Comparison of ENCODE assay signal across 8 cellular contexts in the genomic region with DNA sequence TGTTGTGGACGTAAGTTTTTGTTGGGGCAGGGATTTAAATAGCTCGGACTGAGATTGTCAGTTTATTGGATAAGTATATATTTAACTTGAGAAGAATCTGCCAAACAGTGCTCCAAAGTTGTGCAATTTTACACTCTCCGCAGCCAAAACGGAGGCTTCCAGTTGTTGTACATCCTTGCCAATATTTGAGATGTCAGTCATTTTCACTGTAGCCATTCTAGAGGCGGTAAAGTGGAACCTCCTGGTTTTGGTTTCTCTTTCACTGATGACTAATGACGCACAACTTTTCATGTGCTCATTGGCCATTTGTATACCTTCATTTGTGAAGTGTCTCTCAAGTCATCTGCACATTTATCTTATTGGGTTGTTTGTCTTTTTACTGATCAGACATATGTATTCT. TPM values are rescaled to one million over a fixed set of nuclear protein-coding genes. Genes with fewer than 3 reads are reported as not detected.
A peak's percentile ranks its signal among the peaks of the same experiment; 100 is the strongest.
DNase-seq lines count a peak whose midpoint lies in the region; ATAC-seq and TF ChIP-seq lines count a peak whose summit lies in the region.
"Not testable (repeated sequence)": the region's sequence is repeated elsewhere in the genome, so short reads cannot be mapped to it uniquely, and the experiment has no call there.

No MANE protein-coding gene starts in this region.

- ATAC-seq in GM19468 (IDR thresholded peaks at IDR 0.05; ENCODE audit: extremely low read depth, unreplicated experiment) (peak; percentile 57), HG03095 (IDR thresholded peaks at IDR 0.05; ENCODE audit: unreplicated experiment) (peak; percentile 48), left colon (peak; percentile 51)
- ATAC-seq in activated CD4-positive, alpha-beta T cell treated with anti-CD3 and anti-CD28 coated beads for 36 hours, result peak; percentile 70
- ATAC-seq in stimulated activated naive CD8-positive, alpha-beta T cell treated with anti-CD3 and anti-CD28 coated beads, Interleukin-15, amount 100 ng/mL, for 72 hours, result peak; percentile 66

- not testable (repeated sequence) for H3K4me1 ChIP-seq in colonic mucosa

- CTCF ChIA-PET in activated CD4-positive, alpha-beta T cell treated with anti-CD3 and anti-CD28 coated beads for 36 hours (lab: Charles Lee), result not testable (repeated sequence)

- H3K27me3 Mint-ChIP-seq in activated CD4-positive, alpha-beta T cell treated with anti-CD3 and anti-CD28 coated beads for 36 hours; stimulated activated naive CD8-positive, alpha-beta T cell treated with anti-CD3 and anti-CD28 coated beads, Interleukin-15, amount 100 ng/mL, for 72 hours: not testable (repeated sequence)

- H3K4me3 ChIP-seq in NB4 (ENCODE audit: low read depth, low read length); colonic mucosa: not testable (repeated sequence)

- peaks cover 18% of the 10 kb centered on the region for H3K4me1 Mint-ChIP-seq in activated CD4-positive, alpha-beta T cell treated with anti-CD3 and anti-CD28 coated beads for 36 hours
- peaks cover 17% of the 10 kb centered on the region for H3K4me1 Mint-ChIP-seq in stimulated activated naive CD8-positive, alpha-beta T cell treated with anti-CD3 and anti-CD28 coated beads, Interleukin-15, amount 100 ng/mL, for 72 hours

- H3K36me3 Mint-ChIP-seq in activated CD4-positive, alpha-beta T cell treated with anti-CD3 and anti-CD28 coated beads for 36 hours (ENCODE audit: low read depth), result not testable (repeated sequence)

- H3K9me3 Mint-ChIP-seq in activated CD4-positive, alpha-beta T cell treated with anti-CD3 and anti-CD28 coated beads for 36 hours (ENCODE audit: low read depth); stimulated activated naive CD8-positive, alpha-beta T cell treated with anti-CD3 and anti-CD28 coated beads, Interleukin-15, amount 100 ng/mL, for 72 hours: not testable (repeated sequence)

- TF ChIP-seq CTCF in NB4 (IDR thresholded peaks at IDR 0.05; ENCODE audit: low read depth, low read length); colonic mucosa (IDR thresholded peaks at IDR 0.05): not testable (repeated sequence)

- POLR2A ChIA-PET in activated CD4-positive, alpha-beta T cell treated with anti-CD3 and anti-CD28 coated beads for 36 hours (lab: Charles Lee), result not testable (repeated sequence)

- peak; percentile 45 for DNase-seq in ELR (ENCODE audit: low read depth)
- peak; percentile 28 for DNase-seq in NB4 (ENCODE audit: low read depth)
- not testable (repeated sequence) for DNase-seq in activated CD4-positive, alpha-beta T cell treated with anti-CD3 and anti-CD28 coated beads for 36 hours; left colon; stimulated activated naive CD8-positive, alpha-beta T cell treated with anti-CD3 and anti-CD28 coated beads, Interleukin-15, amount 100 ng/mL, for 72 hours
- DNase-seq in colonic mucosa, result peak; percentile 33

- H3K36me3 ChIP-seq in colonic mucosa, result not testable (repeated sequence)

- intact Hi-C loops in activated CD4-positive, alpha-beta T cell treated with anti-CD3 and anti-CD28 coated beads for 36 hours (cut with DNase I, micrococcal nuclease), result loop anchor here in 1 of 2 experiments (10.0 kb wide), 1 partner anchor 304 kb away; a partner anchor contains a TSS
- intact Hi-C loops in colonic mucosa (cut with DNase I); left colon (cut with DNase I, micrococcal nuclease): not testable (repeated sequence)

- not testable (repeated sequence) for H3K9me3 ChIP-seq in colonic mucosa

- H3K9ac ChIP-seq in colonic mucosa (ENCODE audit: low read depth in 2 of 2, low read length in 2 of 2), result not testable (repeated sequence)

- TF ChIP-seq POLR2A in NB4 (IDR thresholded peaks at IDR 0.05; ENCODE audit: extremely low read depth, insufficient read length), result not testable (repeated sequence)

- H3K27ac ChIP-seq in colonic mucosa, result not testable (repeated sequence)

- not testable (repeated sequence) for H3K27me3 ChIP-seq in colonic mucosa

- H3K27ac Mint-ChIP-seq in activated CD4-positive, alpha-beta T cell treated with anti-CD3 and anti-CD28 coated beads for 36 hours; stimulated activated naive CD8-positive, alpha-beta T cell treated with anti-CD3 and anti-CD28 coated beads, Interleukin-15, amount 100 ng/mL, for 72 hours: not testable (repeated sequence)

- H3K4me3 Mint-ChIP-seq in activated CD4-positive, alpha-beta T cell treated with anti-CD3 and anti-CD28 coated beads for 36 hours; stimulated activated naive CD8-positive, alpha-beta T cell treated with anti-CD3 and anti-CD28 coated beads, Interleukin-15, amount 100 ng/mL, for 72 hours: not testable (repeated sequence)

RNA-seq across cellular contexts. Expression of a gene that starts 24.3 kb away (rescaled TPM):
- total RNA-seq in activated CD4-positive, alpha-beta T cell treated with anti-CD3 and anti-CD28 coated beads for 36 hours, result under 1 TPM; 0.39 to 0.64 TPM
- total RNA-seq in colonic mucosa, result 1 to 10 TPM in 1 of 2 donors, under 1 TPM in 1; 0.62 to 1.6 TPM
- 1 to 10 TPM; 1.6 to 2.8 TPM for total RNA-seq in left colon
